ENCODE assay signal across 1 cellular context in genomic region chr19:13847900-13848677, GRCh38.
TF ChIP-seq lines count a peak whose summit lies in the region.

No MANE protein-coding gene starts in this region.

TF ChIP-seq in endothelial cell of umbilical vein, 7 proteins besides CTCF, POLR2A, EP300 and RAD21:
- TF ChIP-seq MYC (IDR thresholded peaks at IDR 0.05; ENCODE audit: low read depth, low read length) = no peak
- TF ChIP-seq EZH2 (IDR thresholded peaks at IDR 0.05; ENCODE audit: borderline replicate concordance, low read depth, low read length, severe bottlenecking) = no peak
- no peak for TF ChIP-seq GATA2 (IDR thresholded peaks at IDR 0.05; ENCODE audit: insufficient read depth, insufficient read length, low read depth, low read length)
- TF ChIP-seq FOS (IDR thresholded peaks at IDR 0.05; ENCODE audit: borderline replicate concordance, insufficient read depth, low read length) = no peak
- TF ChIP-seq, protein P1, sequence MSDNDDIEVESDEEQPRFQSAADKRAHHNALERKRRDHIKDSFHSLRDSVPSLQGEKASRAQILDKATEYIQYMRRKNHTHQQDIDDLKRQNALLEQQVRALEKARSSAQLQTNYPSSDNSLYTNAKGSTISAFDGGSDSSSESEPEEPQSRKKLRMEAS (IDR thresholded peaks at IDR 0.05; ENCODE audit: insufficient read depth, insufficient read length) = no peak
